Comparison of ENCODE assay signal across 8 cellular contexts in the genomic region with DNA sequence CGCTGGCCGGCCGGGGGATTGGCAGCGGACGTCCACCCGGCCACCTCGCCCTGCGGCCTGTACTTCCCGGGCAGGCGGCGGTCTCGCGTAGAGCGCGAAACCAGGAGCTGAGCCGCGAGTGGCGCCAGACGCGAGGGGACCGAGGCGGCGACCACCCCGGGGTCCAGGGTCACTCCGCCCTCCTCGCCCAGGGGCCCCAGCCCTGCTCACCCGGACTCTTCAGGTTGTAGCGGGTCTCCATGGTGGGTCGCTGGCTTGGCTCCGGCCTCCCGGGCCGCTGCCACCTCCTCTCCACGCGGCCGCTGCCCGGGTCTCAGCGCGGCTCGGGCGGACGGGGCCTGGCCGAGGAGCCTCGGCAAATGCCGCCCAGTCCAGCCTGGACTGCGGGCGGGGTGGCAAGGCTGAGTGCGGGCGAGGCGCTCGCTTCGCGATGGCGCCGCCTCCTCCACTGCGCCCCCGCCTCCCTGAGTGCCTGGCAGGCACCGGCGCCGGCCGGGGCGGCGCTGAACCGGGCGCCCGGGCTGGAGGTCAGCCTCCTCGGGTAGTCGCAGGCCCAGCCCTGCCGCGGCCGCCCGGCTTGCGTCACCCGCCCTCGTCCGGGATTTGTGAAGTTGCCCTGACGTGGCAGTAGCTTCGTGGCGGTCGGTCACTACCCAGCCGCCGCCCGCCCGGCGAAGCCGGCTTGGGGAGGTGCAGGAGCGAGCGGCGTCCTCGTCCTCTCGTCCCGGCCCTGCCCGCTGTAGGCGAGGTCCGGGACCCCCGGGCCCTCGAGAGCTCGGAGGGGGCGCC. TPM values are rescaled to one million over a fixed set of nuclear protein-coding genes. Genes with fewer than 3 reads are reported as not detected.
DNase-seq lines count a peak whose midpoint lies in the region; ATAC-seq and TF ChIP-seq lines count a peak whose summit lies in the region.

A gene with protein sequence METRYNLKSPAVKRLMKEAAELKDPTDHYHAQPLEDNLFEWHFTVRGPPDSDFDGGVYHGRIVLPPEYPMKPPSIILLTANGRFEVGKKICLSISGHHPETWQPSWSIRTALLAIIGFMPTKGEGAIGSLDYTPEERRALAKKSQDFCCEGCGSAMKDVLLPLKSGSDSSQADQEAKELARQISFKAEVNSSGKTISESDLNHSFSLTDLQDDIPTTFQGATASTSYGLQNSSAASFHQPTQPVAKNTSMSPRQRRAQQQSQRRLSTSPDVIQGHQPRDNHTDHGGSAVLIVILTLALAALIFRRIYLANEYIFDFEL (minus strand): TSS at position 394 of the 789 bp plus-strand sequence. CDS start 153 bp downstream, at position 241.

- H3K36me3 ChIP-seq in liver (ENCODE audit: control insufficient read depth in 4 of 4, insufficient read depth in 3 of 4, low read depth in 1 of 4, low read length in 3 of 4) = no peaks in the 10 kb centered on the region

- no peaks in the 10 kb centered on the region for H3K27me3 ChIP-seq in liver (ENCODE audit: control insufficient read depth in 4 of 4, insufficient read depth in 4 of 4, low read length in 3 of 4)

- WGBS in liver = under 1% methylated on average over 98 of the region's 98 CpGs

- peak; percentile 84 for TF ChIP-seq POLR2A in GM15510 (IDR thresholded peaks at IDR 0.05; ENCODE audit: borderline replicate concordance, extremely low read depth, insufficient read length)

- TF ChIP-seq CTCF in liver (IDR thresholded peaks at IDR 0.05; ENCODE audit: low read depth, low read length, missing input control) = no peak

- peaks cover 10 to 36% (median 18%) of the 10 kb centered on the region in 4 donors for H3K4me1 ChIP-seq in liver (ENCODE audit: control insufficient read depth in 4 of 4, insufficient read depth in 4 of 4, low read length in 3 of 4)

- DNase-seq in 8988T (peak; percentile 75), NCI-H345 (lab: John Stamatoyannopoulos, UW) (peak; percentile 68), dermis blood vessel endothelial cell (peak; percentile 96)
- peak; percentile 80 to 84 for DNase-seq in activated CD4-positive, alpha-beta T cell treated with anti-CD3 and anti-CD28 coated beads, Interleukin-2, amount 50 U/mL, for 48 hours
- DNase-seq in stimulated activated CD4-positive, alpha-beta T cell treated with anti-CD3 and anti-CD28 coated beads, Interleukin-4, amount 100 ng/mL, for 1 hour = peak; percentile 71

- H3K9ac ChIP-seq in liver (ENCODE audit: low read depth in 1 of 2, low read length in 2 of 2) = peak within 1 kb of the TSS; percentile 94 to 97

- H3K27ac ChIP-seq in liver (ENCODE audit: low read depth in 1 of 2, low read length in 2 of 2) = peak within 1 kb of the TSS; percentile 97 to 98

- TF ChIP-seq RAD21 in liver (IDR thresholded peaks at IDR 0.05) = no peak

- peak within 1 kb of the TSS; percentile 92 to 98 (median 97) for H3K4me3 ChIP-seq in liver (ENCODE audit: low read depth in 1 of 3, low read length in 3 of 3)

- no peaks in the 10 kb centered on the region for H3K9me3 ChIP-seq in liver (ENCODE audit: control insufficient read depth in 4 of 4, low read length in 3 of 4)

- peak; percentile 43 for ATAC-seq in HG02981 (IDR thresholded peaks at IDR 0.05; ENCODE audit: unreplicated experiment)

TF ChIP-seq in liver, 16 proteins besides CTCF, POLR2A, EP300 and RAD21:
- TF ChIP-seq RXRA (IDR thresholded peaks at IDR 0.05) (no peak), EGR1 (IDR thresholded peaks at IDR 0.05; ENCODE audit: low read depth in 2 of 2) (peak in 1 of 2 donors; percentile 63), TAF1 (conservative IDR thresholded peaks at IDR 0.05) (peak; percentile 82), GABPA (IDR thresholded peaks at IDR 0.05 in 1 of 2, conservative IDR thresholded peaks at IDR 0.05 in 1 of 2) (no peak), YY1 (IDR thresholded peaks at IDR 0.05) (no peak), FOXA2 (IDR thresholded peaks at IDR 0.05) (no peak)
- TF ChIP-seq, protein P1, sequence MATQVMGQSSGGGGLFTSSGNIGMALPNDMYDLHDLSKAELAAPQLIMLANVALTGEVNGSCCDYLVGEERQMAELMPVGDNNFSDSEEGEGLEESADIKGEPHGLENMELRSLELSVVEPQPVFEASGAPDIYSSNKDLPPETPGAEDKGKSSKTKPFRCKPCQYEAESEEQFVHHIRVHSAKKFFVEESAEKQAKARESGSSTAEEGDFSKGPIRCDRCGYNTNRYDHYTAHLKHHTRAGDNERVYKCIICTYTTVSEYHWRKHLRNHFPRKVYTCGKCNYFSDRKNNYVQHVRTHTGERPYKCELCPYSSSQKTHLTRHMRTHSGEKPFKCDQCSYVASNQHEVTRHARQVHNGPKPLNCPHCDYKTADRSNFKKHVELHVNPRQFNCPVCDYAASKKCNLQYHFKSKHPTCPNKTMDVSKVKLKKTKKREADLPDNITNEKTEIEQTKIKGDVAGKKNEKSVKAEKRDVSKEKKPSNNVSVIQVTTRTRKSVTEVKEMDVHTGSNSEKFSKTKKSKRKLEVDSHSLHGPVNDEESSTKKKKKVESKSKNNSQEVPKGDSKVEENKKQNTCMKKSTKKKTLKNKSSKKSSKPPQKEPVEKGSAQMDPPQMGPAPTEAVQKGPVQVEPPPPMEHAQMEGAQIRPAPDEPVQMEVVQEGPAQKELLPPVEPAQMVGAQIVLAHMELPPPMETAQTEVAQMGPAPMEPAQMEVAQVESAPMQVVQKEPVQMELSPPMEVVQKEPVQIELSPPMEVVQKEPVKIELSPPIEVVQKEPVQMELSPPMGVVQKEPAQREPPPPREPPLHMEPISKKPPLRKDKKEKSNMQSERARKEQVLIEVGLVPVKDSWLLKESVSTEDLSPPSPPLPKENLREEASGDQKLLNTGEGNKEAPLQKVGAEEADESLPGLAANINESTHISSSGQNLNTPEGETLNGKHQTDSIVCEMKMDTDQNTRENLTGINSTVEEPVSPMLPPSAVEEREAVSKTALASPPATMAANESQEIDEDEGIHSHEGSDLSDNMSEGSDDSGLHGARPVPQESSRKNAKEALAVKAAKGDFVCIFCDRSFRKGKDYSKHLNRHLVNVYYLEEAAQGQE (IDR thresholded peaks at IDR 0.05) = peak; percentile 76
TF ChIP-seq in liver: peak in this region for 3.

RNA-seq across cellular contexts. Expression of the gene that starts here (rescaled TPM):
- 48.2 and 65.5 TPM in 2 replicates for total RNA-seq in dermis blood vessel endothelial cell
- 10 to 100 TPM; 20.0 to 26.4 TPM for total RNA-seq in liver
- 10 to 100 TPM; 14.7 to 16.1 TPM for polyA plus RNA-seq in liver

Comparison
In these comparisons a context has a peak if more than half of its experiments do, and no peak if none do; other contexts are left out.
1. Peak in every context shown above with its lines: DNase-seq, ATAC-seq, H3K4me3 ChIP-seq and H3K27ac ChIP-seq.